22 cellular contexts compared by ENCODE assay signal in the genomic region with DNA sequence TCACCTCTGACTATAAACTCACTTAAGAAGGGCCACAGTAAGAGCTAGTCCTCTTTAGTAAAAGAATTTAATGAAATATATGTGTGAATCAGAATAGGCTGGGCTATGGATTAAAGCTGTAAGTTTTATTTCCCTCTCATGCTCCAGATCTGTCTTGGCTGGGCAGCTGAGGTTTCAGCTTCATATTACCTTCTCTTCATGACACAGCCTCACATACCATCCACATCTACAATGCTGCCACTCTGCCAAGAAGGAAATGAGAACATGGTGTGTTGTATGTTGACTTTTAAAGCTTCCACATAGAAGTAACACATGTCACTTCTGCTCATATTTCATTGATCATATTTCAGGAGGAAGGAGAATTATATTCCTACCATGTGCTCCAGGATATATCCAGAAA.
A peak's percentile ranks its signal among the peaks of the same experiment; 100 is the strongest.
DNase-seq lines count a peak whose midpoint lies in the region; ATAC-seq and TF ChIP-seq lines count a peak whose summit lies in the region.
"Had no signal": no experiment of that assay in that cellular context is flagged by ENCODE, and none has a peak within 500 bp of the region (broad histone marks: within the 10 kb centered on the region; RNA-seq: fewer than 3 reads in every experiment).

No MANE protein-coding gene starts in this region.

- no peaks in the 10 kb centered on the region for H3K27me3 ChIP-seq in tibial artery
- H3K27me3 ChIP-seq: BLaER1, spleen, tibial nerve had no signal

- DNase-seq in DMS153 (lab: John Stamatoyannopoulos, UW) (peak; percentile 44), DMS153 treated with DMSO at 0.1 percent for 48 hours (lab: John Stamatoyannopoulos, UW; ENCODE audit: unreplicated experiment) (no peak), astrocyte of the spinal cord (ENCODE audit: low read depth, low spot score) (peak; percentile 63), fibroblast of the aortic adventitia (ENCODE audit: low read depth) (peak; percentile 32), stromal cell of bone marrow (ENCODE audit: low read depth) (peak; percentile 34), tibial artery (no peak), AG08395 (ENCODE audit: low spot score) (no peak)
- DNase-seq: activated T-cell treated with anti-CD3 and anti-CD28 coated beads for 4 hours; effector memory CD8-positive, alpha-beta T cell; naive B cell; NCI-H1092; NCI-H774; posterior cingulate gyrus; RPMI8226; spleen; SW 1271 had no signal

- no peak overlapping the region for H3K4me3 ChIP-seq in astrocyte of the spinal cord (ENCODE audit: low read depth, low read length)
- H3K4me3 ChIP-seq in fibroblast of the aortic adventitia (ENCODE audit: low read depth, low read length) = no peak overlapping the region
- no peak overlapping the region for H3K4me3 ChIP-seq in tibial artery
- H3K4me3 ChIP-seq: BLaER1, lung, spleen, tibial nerve had no signal

- in situ Hi-C loops in astrocyte of the spinal cord (cut with HindIII; ENCODE audit: low sequenced_read_pairs) = no loop called here

- ATAC-seq in HG02885 (IDR thresholded peaks at IDR 0.05; ENCODE audit: poor library complexity, unreplicated experiment) = no peak
- ATAC-seq: effector memory CD8-positive, alpha-beta T cell had no signal

- no peaks in the 10 kb centered on the region for H3K4me1 ChIP-seq in tibial artery
- H3K4me1 ChIP-seq: BLaER1, spleen, tibial nerve had no signal

- intact Hi-C loops in tibial artery (cut with DNase I; ENCODE audit: low total_unique reads) = no loop called here

- H3K9me3 ChIP-seq in tibial artery = no peaks in the 10 kb centered on the region
- H3K9me3 ChIP-seq: BLaER1, spleen had no signal

- TF ChIP-seq CTCF in astrocyte of the spinal cord (IDR thresholded peaks at IDR 0.05; ENCODE audit: low read depth, low read length) = no peak
- no peak for TF ChIP-seq CTCF in fibroblast of the aortic adventitia (IDR thresholded peaks at IDR 0.05; ENCODE audit: insufficient read depth, low read length)
- TF ChIP-seq CTCF in tibial artery (IDR thresholded peaks at IDR 0.05) = no peak

- H3K36me3 ChIP-seq in tibial artery = no peaks in the 10 kb centered on the region
- H3K36me3 ChIP-seq: BLaER1, spleen, tibial nerve had no signal

- no peak overlapping the region for H3K27ac ChIP-seq in tibial artery
- H3K27ac ChIP-seq: 22Rv1, BLaER1, HL-60, spleen, tibial nerve had no signal

Comparison
In these comparisons a context has a peak if more than half of its experiments do, and no peak if none do; other contexts are left out.
1. DNase-seq: peak in DMS153 (single experiment), astrocyte of the spinal cord (single experiment), fibroblast of the aortic adventitia (single experiment) and stromal cell of bone marrow (single experiment); none in DMS153 treated with DMSO at 0.1 percent for 48 hours (single experiment), tibial artery (0 of 2) and AG08395 (single experiment).